In genomic region chr3:102123590-102124190, GRCh38 we compare ENCODE assay signal across 19 cellular contexts.
DNase-seq lines count a peak whose midpoint lies in the region; ATAC-seq and TF ChIP-seq lines count a peak whose summit lies in the region.
"Had no signal": no experiment of that assay in that cellular context is flagged by ENCODE, and none has a peak within 500 bp of the region (broad histone marks: within the 10 kb centered on the region; RNA-seq: fewer than 3 reads in every experiment).

No MANE protein-coding gene starts in this region.

- H4K20me1 ChIP-seq in H9 (ENCODE audit: control insufficient read depth, insufficient read depth, insufficient read length), result no peaks in the 10 kb centered on the region

- DNase-seq in right atrium auricular region (ENCODE audit: low spot score), result no peak
- DNase-seq in left ventricle myocardium superior, result no peak
- peak; percentile 28 for DNase-seq in choroid plexus epithelial cell (ENCODE audit: low read depth)
- no peak for DNase-seq in left colon
- no peak for DNase-seq in uterus
- DNase-seq in activated T-helper 2 cell treated with anti-CD3 and anti-CD28 coated beads, Interferon-gamma antibody, Interleukin-2, Interleukin-4, amounts not matched to agents 10 μg/mL and 5 μg/mL and 100 μg/mL, durations not matched to agents 14 hours and 24 hours and 36 hours (ENCODE audit: low spot score), result no peak
- DNase-seq in anterior cingulate cortex (lab: John Stamatoyannopoulos, UW), result no peak
- no peak for DNase-seq in H9
- DNase-seq: activated CD4-positive, CD25-positive, alpha-beta regulatory T cell; activated CD8-positive, alpha-beta T cell treated with anti-CD3 and anti-CD28 coated beads, Interleukin-2, amount 10 ng/mL, durations not matched to agents 7 days and 5 days; DMS153; natural killer cell; NCI-H1694 treated with DMSO at 0.1 percent for 48 hours; psoas muscle; stimulated activated naive CD4-positive, alpha-beta T cell; T-helper 2 cell had no signal

- no peak overlapping the region for H2BK15ac ChIP-seq in H9 (ENCODE audit: low read depth, low read length)

- H3K27me3 ChIP-seq in right atrium auricular region (no peaks in the 10 kb centered on the region), uterus (no peaks in the 10 kb centered on the region), H9 (ENCODE audit: insufficient read depth, low read length) (no peaks in the 10 kb centered on the region)
- H3K27me3 ChIP-seq: SJSA1 had no signal

- H3K36me3 ChIP-seq in right atrium auricular region, result no peaks in the 10 kb centered on the region
- no peaks in the 10 kb centered on the region for H3K36me3 ChIP-seq in uterus
- H3K36me3 ChIP-seq: SJSA1 had no signal

- TF ChIP-seq POLR2A in uterus (IDR thresholded peaks at IDR 0.05), result no peak

- no peak overlapping the region for H3K4me2 ChIP-seq in H9 (ENCODE audit: insufficient read depth, insufficient read length, low read length)

- H3K4me1 ChIP-seq in right atrium auricular region (no peaks in the 10 kb centered on the region), uterus (peaks cover 0 to 4% of the 10 kb centered on the region in 2 donors), H9 (ENCODE audit: insufficient read depth, low read length) (no peaks in the 10 kb centered on the region)
- H3K4me1 ChIP-seq: psoas muscle, SJSA1 had no signal

- no peaks in the 10 kb centered on the region for H3K79me2 ChIP-seq in H9 (ENCODE audit: insufficient read depth, low read length)

- H3K9me3 ChIP-seq in right atrium auricular region (peaks cover 0 to 26% of the 10 kb centered on the region in 2 donors), uterus (peaks cover 0 to 24% of the 10 kb centered on the region in 2 donors), H9 (ENCODE audit: control insufficient read depth, low read depth, low read length) (no peaks in the 10 kb centered on the region)
- H3K9me3 ChIP-seq: SJSA1 had no signal

- no peak overlapping the region; the same call in 1 of the 2 replicates for H3K4ac ChIP-seq in H9 (ENCODE audit: low read depth, low read length)

- TF ChIP-seq CTCF in right atrium auricular region (IDR thresholded peaks at IDR 0.05) (no peak), choroid plexus epithelial cell (conservative IDR thresholded peaks at IDR 0.05; ENCODE audit: low read depth, low read length) (no peak), uterus (IDR thresholded peaks at IDR 0.05) (no peak), H9 (conservative IDR thresholded peaks at IDR 0.05) (no peak)

- no peak overlapping the region for H3K23ac ChIP-seq in H9 (ENCODE audit: insufficient read length, low read depth, low read length)

- no peak overlapping the region; the same call in 1 of the 2 replicates for H3K14ac ChIP-seq in H9 (ENCODE audit: insufficient read depth, low read length)

- H3K79me1 ChIP-seq in H9 (ENCODE audit: insufficient read depth, low read depth, low read length, poor library complexity, severe bottlenecking), result no peaks in the 10 kb centered on the region

- H3K9me3 Mint-ChIP-seq in activated T-helper 2 cell treated with anti-CD3 and anti-CD28 coated beads, Interferon-gamma antibody, Interleukin-2, Interleukin-4, amounts not matched to agents 10 μg/mL and 5 μg/mL and 100 μg/mL, durations not matched to agents 14 hours and 24 hours and 36 hours, result peaks cover 60% of the 10 kb centered on the region
- peaks cover 11 to 13% of the 10 kb centered on the region in 2 experiments for H3K9me3 Mint-ChIP-seq in H9

- H2AK5ac ChIP-seq in H9 (ENCODE audit: insufficient read length, low read length), result no peak overlapping the region

- no peak overlapping the region for H4K8ac ChIP-seq in H9 (replicated peaks; ENCODE audit: insufficient read length, low read depth, low read length)

- H2BK5ac ChIP-seq in H9 (ENCODE audit: insufficient read length, low read length), result no peak overlapping the region

- no peak overlapping the region for H3K9ac ChIP-seq in H9 (ENCODE audit: extremely low read depth, insufficient read length, low read length)

- no peak for ATAC-seq in left ventricle myocardium superior
- peak; percentile 75 for ATAC-seq in left colon
- ATAC-seq: A549; activated CD8-positive, alpha-beta T cell treated with anti-CD3 and anti-CD28 coated beads, Interleukin-2, amount 10 ng/mL, durations not matched to agents 7 days and 5 days; natural killer cell; psoas muscle had no signal

- no peaks in the 10 kb centered on the region for H3K23me2 ChIP-seq in H9 (ENCODE audit: insufficient read length, low read depth, low read length, poor library complexity, severe bottlenecking)

- H3K4me3 ChIP-seq in right atrium auricular region (no peak overlapping the region), choroid plexus epithelial cell (ENCODE audit: low read depth, low read length) (no peak overlapping the region), uterus (no peak overlapping the region)
- H3K4me3 ChIP-seq: A549, psoas muscle, SJSA1 had no signal

- no peak overlapping the region for H3K56ac ChIP-seq in H9 (ENCODE audit: insufficient read length, low read depth, low read length)

- no peak overlapping the region for H3K18ac ChIP-seq in H9 (ENCODE audit: insufficient read length, low read depth, low read length)

- H3K27ac ChIP-seq in right atrium auricular region, result peak overlapping the region; percentile 17 to 54
- peak overlapping the region; percentile 65 to 70 for H3K27ac ChIP-seq in uterus
- no peak overlapping the region for H3K27ac ChIP-seq in H9 (ENCODE audit: insufficient read length, low read depth, low read length)
- H3K27ac ChIP-seq: C4-2B, psoas muscle, SJSA1 had no signal

- no peak overlapping the region for H2BK12ac ChIP-seq in H9 (ENCODE audit: insufficient read length, low read depth, low read length)

- H2BK120ac ChIP-seq in H9 (ENCODE audit: low read depth, low read length, poor library complexity, severe bottlenecking), result no peak overlapping the region

- no peak overlapping the region for H4K91ac ChIP-seq in H9 (ENCODE audit: insufficient read length, low read depth, low read length)

- H3K27ac Mint-ChIP-seq in activated T-helper 2 cell treated with anti-CD3 and anti-CD28 coated beads, Interferon-gamma antibody, Interleukin-2, Interleukin-4, amounts not matched to agents 10 μg/mL and 5 μg/mL and 100 μg/mL, durations not matched to agents 14 hours and 24 hours and 36 hours, result no peak overlapping the region
- 0 out of 7 replicates have a peak overlapping the region, but pooled peaks of 1 of the 3 experiments have one; percentile 39 for H3K27ac Mint-ChIP-seq in H9
- H3K27ac Mint-ChIP-seq: activated CD8-positive, alpha-beta T cell treated with anti-CD3 and anti-CD28 coated beads, Interleukin-2, amount 10 ng/mL, durations not matched to agents 7 days and 5 days; natural killer cell had no signal

- H3T11ph ChIP-seq in H9 (ENCODE audit: low read length), result no peak overlapping the region

- no peak overlapping the region for H4K5ac ChIP-seq in H9 (ENCODE audit: insufficient read length, low read depth, low read length)

- H3K27me3 Mint-ChIP-seq in activated T-helper 2 cell treated with anti-CD3 and anti-CD28 coated beads, Interferon-gamma antibody, Interleukin-2, Interleukin-4, amounts not matched to agents 10 μg/mL and 5 μg/mL and 100 μg/mL, durations not matched to agents 14 hours and 24 hours and 36 hours (ENCODE audit: low read depth), result no peaks in the 10 kb centered on the region
- H3K27me3 Mint-ChIP-seq in H9 (ENCODE audit: low read depth), result no peaks in the 10 kb centered on the region

- no peak overlapping the region for H2AFZ ChIP-seq in H9 (ENCODE audit: low read length)

- H3K36me3 Mint-ChIP-seq in activated T-helper 2 cell treated with anti-CD3 and anti-CD28 coated beads, Interferon-gamma antibody, Interleukin-2, Interleukin-4, amounts not matched to agents 10 μg/mL and 5 μg/mL and 100 μg/mL, durations not matched to agents 14 hours and 24 hours and 36 hours (ENCODE audit: low read depth), result peaks cover 46% of the 10 kb centered on the region
- H3K36me3 Mint-ChIP-seq in H9 (ENCODE audit: insufficient read depth in 1 of 3, low read depth in 3 of 3), result peaks cover 0 to 11% (median 0%) of the 10 kb centered on the region in 3 experiments; a peak in 3 of 7 replicates

- intact Hi-C loops in left ventricle myocardium superior (cut with micrococcal nuclease) (no loop called here), left colon (cut with DNase I, micrococcal nuclease) (no loop called here), uterus (cut with DNase I; ENCODE audit: low total_unique reads) (no loop called here)
- intact Hi-C loops in activated T-helper 2 cell treated with anti-CD3 and anti-CD28 coated beads, Interferon-gamma antibody, Interleukin-2, Interleukin-4, amounts not matched to agents 10 μg/mL and 5 μg/mL and 100 μg/mL, durations not matched to agents 14 hours and 24 hours and 36 hours (cut with micrococcal nuclease), result no loop called here

- H3K4me1 Mint-ChIP-seq in activated T-helper 2 cell treated with anti-CD3 and anti-CD28 coated beads, Interferon-gamma antibody, Interleukin-2, Interleukin-4, amounts not matched to agents 10 μg/mL and 5 μg/mL and 100 μg/mL, durations not matched to agents 14 hours and 24 hours and 36 hours (ENCODE audit: low read depth), result peaks cover 6% of the 10 kb centered on the region
- H3K4me1 Mint-ChIP-seq in H9, result no peaks in the 10 kb centered on the region
- H3K4me1 Mint-ChIP-seq: natural killer cell had no signal

- H2BK20ac ChIP-seq in H9 (ENCODE audit: low read depth, low read length, poor library complexity, severe bottlenecking), result no peak overlapping the region

- no CpG with 5 or more reads among the region's 2 CpGs for WGBS in H9 (ENCODE audit: extremely low coverage, insufficient read length, low lambda C conversion rate)

- no peak overlapping the region for H3K4me3 Mint-ChIP-seq in activated T-helper 2 cell treated with anti-CD3 and anti-CD28 coated beads, Interferon-gamma antibody, Interleukin-2, Interleukin-4, amounts not matched to agents 10 μg/mL and 5 μg/mL and 100 μg/mL, durations not matched to agents 14 hours and 24 hours and 36 hours (ENCODE audit: low read depth)
- no peak overlapping the region for H3K4me3 Mint-ChIP-seq in H9
- H3K4me3 Mint-ChIP-seq: activated CD8-positive, alpha-beta T cell treated with anti-CD3 and anti-CD28 coated beads, Interleukin-2, amount 10 ng/mL, durations not matched to agents 7 days and 5 days; natural killer cell had no signal
